9 cellular contexts compared by ENCODE assay signal in the genomic region with DNA sequence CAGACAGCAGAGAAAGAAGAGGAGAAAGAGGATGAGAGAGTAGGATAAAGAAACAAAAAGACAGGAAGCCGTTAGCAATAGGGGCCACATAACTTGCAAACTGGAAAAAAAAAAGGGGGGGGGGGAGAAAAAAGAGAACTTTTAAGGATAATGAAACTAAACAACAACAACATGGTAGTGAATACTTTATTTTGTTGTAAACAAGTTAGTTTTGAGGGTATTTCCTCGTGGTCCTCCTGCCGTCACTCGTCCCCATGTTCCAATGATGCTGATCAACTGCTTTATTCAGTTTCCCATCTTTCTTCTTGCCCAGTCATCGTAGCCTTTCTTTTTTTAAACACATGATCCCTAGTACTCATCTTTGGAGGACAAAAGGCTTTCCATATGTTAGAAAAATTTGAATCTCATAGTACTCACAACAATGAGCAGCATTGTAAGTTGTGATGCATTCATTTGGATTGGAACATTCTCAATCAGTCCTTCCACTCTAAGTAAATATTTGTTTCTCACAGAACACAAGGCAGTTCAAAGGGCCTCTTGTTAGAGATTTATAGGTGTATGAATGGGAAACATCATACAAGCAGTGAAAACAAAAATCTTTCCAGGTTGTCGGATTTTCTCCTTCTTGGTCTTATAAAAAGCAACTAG.
DNase-seq lines count a peak whose midpoint lies in the region; ATAC-seq and TF ChIP-seq lines count a peak whose summit lies in the region.
"Had no signal": no experiment of that assay in that cellular context is flagged by ENCODE, and none has a peak within 500 bp of the region (broad histone marks: within the 10 kb centered on the region; RNA-seq: fewer than 3 reads in every experiment).

No MANE protein-coding gene starts in this region.

- in situ Hi-C loops in ACHN (cut with HindIII; ENCODE audit: low pct_ligation_motif_present, low pct_unique_long_range_greater_than_20kb, low sequenced_read_pairs) = no loop called here

- ATAC-seq in SK-N-SH treated with all-trans-retinoic acid at 6 μM for 48 hours = no peak

- H3K27ac ChIP-seq in iPS-18a (ENCODE audit: low read length) = peak overlapping the region; percentile 30
- H3K27ac ChIP-seq in subcutaneous abdominal adipose tissue (ENCODE audit: low read depth, low read length) = peak overlapping the region; percentile 71

- no peaks in the 10 kb centered on the region for H3K27me3 ChIP-seq in iPS-18a (ENCODE audit: control insufficient read depth, insufficient read depth, low read length)
- H3K27me3 ChIP-seq in subcutaneous abdominal adipose tissue (ENCODE audit: control insufficient read depth in 5 of 5, insufficient read depth in 4 of 5, low read length in 5 of 5) = no peaks in the 10 kb centered on the region
- H3K27me3 ChIP-seq: MG63 had no signal

- H3K9ac ChIP-seq in iPS-18a (ENCODE audit: low read length) (no peak overlapping the region), subcutaneous abdominal adipose tissue (ENCODE audit: low read length in 5 of 5) (no peak overlapping the region)

- H3K36me3 ChIP-seq in iPS-18a (ENCODE audit: control insufficient read depth, low read depth, low read length) (no peaks in the 10 kb centered on the region), subcutaneous abdominal adipose tissue (ENCODE audit: control insufficient read depth in 5 of 5, insufficient read depth in 5 of 5, low read length in 5 of 5) (peaks cover 0 to 9% (median 0%) of the 10 kb centered on the region in 5 donors)

- H3K9me3 ChIP-seq in iPS-18a (ENCODE audit: control insufficient read depth, low read depth, low read length) (no peaks in the 10 kb centered on the region), subcutaneous abdominal adipose tissue (ENCODE audit: control insufficient read depth in 5 of 5, low read length in 5 of 5) (no peaks in the 10 kb centered on the region)
- H3K9me3 ChIP-seq: MG63 had no signal

- peaks cover 37% of the 10 kb centered on the region for H3K4me1 ChIP-seq in iPS-18a (ENCODE audit: control insufficient read depth, low read depth, low read length)
- H3K4me1 ChIP-seq in subcutaneous abdominal adipose tissue (ENCODE audit: control insufficient read depth in 5 of 5, insufficient read depth in 5 of 5, low read length in 5 of 5) = peaks cover 4 to 35% (median 24%) of the 10 kb centered on the region in 5 donors

- DNase-seq in NCI-H1417 (lab: John Stamatoyannopoulos, UW) (peak; percentile 22 to 74 (median 24)), NCI-H1417 treated with DMSO at 0.1 percent for 48 hours (lab: John Stamatoyannopoulos, UW) (no peak), NCI-H748 (lab: John Stamatoyannopoulos, UW; ENCODE audit: unreplicated experiment) (peak; percentile 87), ACHN (no peak)
- no peak for DNase-seq in stimulated activated naive CD4-positive, alpha-beta T cell (lab: John Stamatoyannopoulos, UW)

- H3K4me3 ChIP-seq in iPS-18a (ENCODE audit: low read length) = no peak overlapping the region
- no peak overlapping the region for H3K4me3 ChIP-seq in subcutaneous abdominal adipose tissue (ENCODE audit: low read depth in 1 of 5, low read length in 5 of 5)
- H3K4me3 ChIP-seq: MG63 had no signal

TF ChIP-seq in SK-N-SH treated with all-trans-retinoic acid at 6 μM for 48 hours, 23 proteins besides CTCF, POLR2A, EP300 and RAD21:
- TF ChIP-seq, protein P1, sequence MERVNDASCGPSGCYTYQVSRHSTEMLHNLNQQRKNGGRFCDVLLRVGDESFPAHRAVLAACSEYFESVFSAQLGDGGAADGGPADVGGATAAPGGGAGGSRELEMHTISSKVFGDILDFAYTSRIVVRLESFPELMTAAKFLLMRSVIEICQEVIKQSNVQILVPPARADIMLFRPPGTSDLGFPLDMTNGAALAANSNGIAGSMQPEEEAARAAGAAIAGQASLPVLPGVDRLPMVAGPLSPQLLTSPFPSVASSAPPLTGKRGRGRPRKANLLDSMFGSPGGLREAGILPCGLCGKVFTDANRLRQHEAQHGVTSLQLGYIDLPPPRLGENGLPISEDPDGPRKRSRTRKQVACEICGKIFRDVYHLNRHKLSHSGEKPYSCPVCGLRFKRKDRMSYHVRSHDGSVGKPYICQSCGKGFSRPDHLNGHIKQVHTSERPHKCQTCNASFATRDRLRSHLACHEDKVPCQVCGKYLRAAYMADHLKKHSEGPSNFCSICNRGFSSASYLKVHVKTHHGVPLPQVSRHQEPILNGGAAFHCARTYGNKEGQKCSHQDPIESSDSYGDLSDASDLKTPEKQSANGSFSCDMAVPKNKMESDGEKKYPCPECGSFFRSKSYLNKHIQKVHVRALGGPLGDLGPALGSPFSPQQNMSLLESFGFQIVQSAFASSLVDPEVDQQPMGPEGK (CRISPR knock-in tag; IDR thresholded peaks at IDR 0.05; ENCODE audit: borderline replicate concordance) = no peak
- TF ChIP-seq ZNF70 (CRISPR knock-in tag; IDR thresholded peaks at IDR 0.05) = no peak
- no peak for TF ChIP-seq RARB (CRISPR knock-in tag; IDR thresholded peaks at IDR 0.05)
- no peak for TF ChIP-seq ZNF8 (CRISPR knock-in tag; IDR thresholded peaks at IDR 0.05)
- no peak for TF ChIP-seq ESRRG (CRISPR knock-in tag; IDR thresholded peaks at IDR 0.05)
- no peak for TF ChIP-seq GLIS3 (CRISPR knock-in tag; IDR thresholded peaks at IDR 0.05)
- TF ChIP-seq, protein P2, sequence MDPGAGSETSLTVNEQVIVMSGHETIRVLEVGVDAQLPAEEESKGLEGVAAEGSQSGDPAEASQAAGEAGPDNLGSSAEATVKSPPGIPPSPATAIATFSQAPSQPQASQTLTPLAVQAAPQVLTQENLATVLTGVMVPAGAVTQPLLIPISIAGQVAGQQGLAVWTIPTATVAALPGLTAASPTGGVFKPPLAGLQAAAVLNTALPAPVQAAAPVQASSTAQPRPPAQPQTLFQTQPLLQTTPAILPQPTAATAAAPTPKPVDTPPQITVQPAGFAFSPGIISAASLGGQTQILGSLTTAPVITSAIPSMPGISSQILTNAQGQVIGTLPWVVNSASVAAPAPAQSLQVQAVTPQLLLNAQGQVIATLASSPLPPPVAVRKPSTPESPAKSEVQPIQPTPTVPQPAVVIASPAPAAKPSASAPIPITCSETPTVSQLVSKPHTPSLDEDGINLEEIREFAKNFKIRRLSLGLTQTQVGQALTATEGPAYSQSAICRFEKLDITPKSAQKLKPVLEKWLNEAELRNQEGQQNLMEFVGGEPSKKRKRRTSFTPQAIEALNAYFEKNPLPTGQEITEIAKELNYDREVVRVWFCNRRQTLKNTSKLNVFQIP (CRISPR knock-in tag; IDR thresholded peaks at IDR 0.05; ENCODE audit: borderline replicate concordance, low read depth) = no peak
- no peak for TF ChIP-seq ZFP3 (CRISPR knock-in tag; IDR thresholded peaks at IDR 0.05)
- TF ChIP-seq, protein P3, sequence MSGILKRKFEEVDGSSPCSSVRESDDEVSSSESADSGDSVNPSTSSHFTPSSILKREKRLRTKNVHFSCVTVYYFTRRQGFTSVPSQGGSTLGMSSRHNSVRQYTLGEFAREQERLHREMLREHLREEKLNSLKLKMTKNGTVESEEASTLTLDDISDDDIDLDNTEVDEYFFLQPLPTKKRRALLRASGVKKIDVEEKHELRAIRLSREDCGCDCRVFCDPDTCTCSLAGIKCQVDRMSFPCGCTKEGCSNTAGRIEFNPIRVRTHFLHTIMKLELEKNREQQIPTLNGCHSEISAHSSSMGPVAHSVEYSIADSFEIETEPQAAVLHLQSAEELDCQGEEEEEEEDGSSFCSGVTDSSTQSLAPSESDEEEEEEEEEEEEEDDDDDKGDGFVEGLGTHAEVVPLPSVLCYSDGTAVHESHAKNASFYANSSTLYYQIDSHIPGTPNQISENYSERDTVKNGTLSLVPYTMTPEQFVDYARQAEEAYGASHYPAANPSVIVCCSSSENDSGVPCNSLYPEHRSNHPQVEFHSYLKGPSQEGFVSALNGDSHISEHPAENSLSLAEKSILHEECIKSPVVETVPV (CRISPR knock-in tag; IDR thresholded peaks at IDR 0.05) = no peak
- no peak for TF ChIP-seq ISL1 (CRISPR knock-in tag; IDR thresholded peaks at IDR 0.05)
- TF ChIP-seq OSR1 (CRISPR knock-in tag; IDR thresholded peaks at IDR 0.05) = no peak
- TF ChIP-seq, protein P4, sequence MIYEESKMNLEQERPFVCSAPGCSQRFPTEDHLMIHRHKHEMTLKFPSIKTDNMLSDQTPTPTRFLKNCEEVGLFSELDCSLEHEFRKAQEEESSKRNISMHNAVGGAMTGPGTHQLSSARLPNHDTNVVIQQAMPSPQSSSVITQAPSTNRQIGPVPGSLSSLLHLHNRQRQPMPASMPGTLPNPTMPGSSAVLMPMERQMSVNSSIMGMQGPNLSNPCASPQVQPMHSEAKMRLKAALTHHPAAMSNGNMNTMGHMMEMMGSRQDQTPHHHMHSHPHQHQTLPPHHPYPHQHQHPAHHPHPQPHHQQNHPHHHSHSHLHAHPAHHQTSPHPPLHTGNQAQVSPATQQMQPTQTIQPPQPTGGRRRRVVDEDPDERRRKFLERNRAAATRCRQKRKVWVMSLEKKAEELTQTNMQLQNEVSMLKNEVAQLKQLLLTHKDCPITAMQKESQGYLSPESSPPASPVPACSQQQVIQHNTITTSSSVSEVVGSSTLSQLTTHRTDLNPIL (CRISPR knock-in tag; IDR thresholded peaks at IDR 0.05; ENCODE audit: low read depth) = no peak

Comparison
In these comparisons a context has a peak if more than half of its experiments do, and no peak if none do; other contexts are left out.
1. DNase-seq: peak in NCI-H1417 (3 of 3) and NCI-H748 (single experiment); none in NCI-H1417 treated with DMSO at 0.1 percent for 48 hours (single experiment), ACHN (single experiment) and stimulated activated naive CD4-positive, alpha-beta T cell (0 of 6).